In genomic region chr3:168187233-168187632, GRCh38 we compare ENCODE assay signal across 2 cellular contexts.
TF ChIP-seq lines count a peak whose summit lies in the region.

No MANE protein-coding gene starts in this region.

TF ChIP-seq in K562, 482 proteins besides CTCF, POLR2A, EP300 and RAD21:
- no peak for TF ChIP-seq NR2C2 (CRISPR knock-in tag; IDR thresholded peaks at IDR 0.05)
- TF ChIP-seq NR2C2 (tag; IDR thresholded peaks at IDR 0.05) = 0 out of 2 replicates have a peak, but pooled peaks have one; percentile 22
- TF ChIP-seq ETV1 (tag; conservative IDR thresholded peaks at IDR 0.05; ENCODE audit: low read depth) = no peak

TF ChIP-seq in HepG2, 621 proteins besides CTCF, POLR2A, EP300 and RAD21:
- no peak for TF ChIP-seq PHF20 (CRISPR knock-in tag; IDR thresholded peaks at IDR 0.05)
- TF ChIP-seq, protein P1, sequence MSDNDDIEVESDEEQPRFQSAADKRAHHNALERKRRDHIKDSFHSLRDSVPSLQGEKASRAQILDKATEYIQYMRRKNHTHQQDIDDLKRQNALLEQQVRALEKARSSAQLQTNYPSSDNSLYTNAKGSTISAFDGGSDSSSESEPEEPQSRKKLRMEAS (IDR thresholded peaks at IDR 0.05) = no peak
- TF ChIP-seq STAG1 (CRISPR knock-in tag; IDR thresholded peaks at IDR 0.05) = no peak
- no peak for TF ChIP-seq RCOR2 (CRISPR knock-in tag; IDR thresholded peaks at IDR 0.05)
- TF ChIP-seq JARID2 (CRISPR knock-in tag; IDR thresholded peaks at IDR 0.05; ENCODE audit: insufficient replicate concordance) = no peak
- no peak for TF ChIP-seq SATB2 (CRISPR knock-in tag; IDR thresholded peaks at IDR 0.05)
- TF ChIP-seq ZNF512 (CRISPR knock-in tag; IDR thresholded peaks at IDR 0.05) = no peak
- TF ChIP-seq FOXC1 (CRISPR knock-in tag; IDR thresholded peaks at IDR 0.05; ENCODE audit: borderline replicate concordance) = no peak
- TF ChIP-seq, protein P2, sequence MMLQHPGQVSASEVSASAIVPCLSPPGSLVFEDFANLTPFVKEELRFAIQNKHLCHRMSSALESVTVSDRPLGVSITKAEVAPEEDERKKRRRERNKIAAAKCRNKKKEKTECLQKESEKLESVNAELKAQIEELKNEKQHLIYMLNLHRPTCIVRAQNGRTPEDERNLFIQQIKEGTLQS (CRISPR knock-in tag; IDR thresholded peaks at IDR 0.05) = no peak
- TF ChIP-seq ZKSCAN5 (CRISPR knock-in tag; IDR thresholded peaks at IDR 0.05) = no peak
- TF ChIP-seq KIAA2018 (CRISPR knock-in tag; IDR thresholded peaks at IDR 0.05; ENCODE audit: borderline replicate concordance) = no peak
- TF ChIP-seq, protein P3, sequence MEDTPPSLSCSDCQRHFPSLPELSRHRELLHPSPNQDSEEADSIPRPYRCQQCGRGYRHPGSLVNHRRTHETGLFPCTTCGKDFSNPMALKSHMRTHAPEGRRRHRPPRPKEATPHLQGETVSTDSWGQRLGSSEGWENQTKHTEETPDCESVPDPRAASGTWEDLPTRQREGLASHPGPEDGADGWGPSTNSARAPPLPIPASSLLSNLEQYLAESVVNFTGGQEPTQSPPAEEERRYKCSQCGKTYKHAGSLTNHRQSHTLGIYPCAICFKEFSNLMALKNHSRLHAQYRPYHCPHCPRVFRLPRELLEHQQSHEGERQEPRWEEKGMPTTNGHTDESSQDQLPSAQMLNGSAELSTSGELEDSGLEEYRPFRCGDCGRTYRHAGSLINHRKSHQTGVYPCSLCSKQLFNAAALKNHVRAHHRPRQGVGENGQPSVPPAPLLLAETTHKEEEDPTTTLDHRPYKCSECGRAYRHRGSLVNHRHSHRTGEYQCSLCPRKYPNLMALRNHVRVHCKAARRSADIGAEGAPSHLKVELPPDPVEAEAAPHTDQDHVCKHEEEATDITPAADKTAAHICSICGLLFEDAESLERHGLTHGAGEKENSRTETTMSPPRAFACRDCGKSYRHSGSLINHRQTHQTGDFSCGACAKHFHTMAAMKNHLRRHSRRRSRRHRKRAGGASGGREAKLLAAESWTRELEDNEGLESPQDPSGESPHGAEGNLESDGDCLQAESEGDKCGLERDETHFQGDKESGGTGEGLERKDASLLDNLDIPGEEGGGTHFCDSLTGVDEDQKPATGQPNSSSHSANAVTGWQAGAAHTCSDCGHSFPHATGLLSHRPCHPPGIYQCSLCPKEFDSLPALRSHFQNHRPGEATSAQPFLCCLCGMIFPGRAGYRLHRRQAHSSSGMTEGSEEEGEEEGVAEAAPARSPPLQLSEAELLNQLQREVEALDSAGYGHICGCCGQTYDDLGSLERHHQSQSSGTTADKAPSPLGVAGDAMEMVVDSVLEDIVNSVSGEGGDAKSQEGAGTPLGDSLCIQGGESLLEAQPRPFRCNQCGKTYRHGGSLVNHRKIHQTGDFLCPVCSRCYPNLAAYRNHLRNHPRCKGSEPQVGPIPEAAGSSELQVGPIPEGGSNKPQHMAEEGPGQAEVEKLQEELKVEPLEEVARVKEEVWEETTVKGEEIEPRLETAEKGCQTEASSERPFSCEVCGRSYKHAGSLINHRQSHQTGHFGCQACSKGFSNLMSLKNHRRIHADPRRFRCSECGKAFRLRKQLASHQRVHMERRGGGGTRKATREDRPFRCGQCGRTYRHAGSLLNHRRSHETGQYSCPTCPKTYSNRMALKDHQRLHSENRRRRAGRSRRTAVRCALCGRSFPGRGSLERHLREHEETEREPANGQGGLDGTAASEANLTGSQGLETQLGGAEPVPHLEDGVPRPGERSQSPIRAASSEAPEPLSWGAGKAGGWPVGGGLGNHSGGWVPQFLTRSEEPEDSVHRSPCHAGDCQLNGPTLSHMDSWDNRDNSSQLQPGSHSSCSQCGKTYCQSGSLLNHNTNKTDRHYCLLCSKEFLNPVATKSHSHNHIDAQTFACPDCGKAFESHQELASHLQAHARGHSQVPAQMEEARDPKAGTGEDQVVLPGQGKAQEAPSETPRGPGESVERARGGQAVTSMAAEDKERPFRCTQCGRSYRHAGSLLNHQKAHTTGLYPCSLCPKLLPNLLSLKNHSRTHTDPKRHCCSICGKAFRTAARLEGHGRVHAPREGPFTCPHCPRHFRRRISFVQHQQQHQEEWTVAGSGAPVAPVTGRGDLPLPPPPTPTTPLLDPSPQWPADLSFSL (CRISPR knock-in tag; IDR thresholded peaks at IDR 0.05) = no peak
- no peak for TF ChIP-seq ZNF350 (CRISPR knock-in tag; IDR thresholded peaks at IDR 0.05; ENCODE audit: borderline replicate concordance, low read depth)
- TF ChIP-seq ZSCAN30 (CRISPR knock-in tag; IDR thresholded peaks at IDR 0.05) = no peak
- no peak for TF ChIP-seq TEF (CRISPR knock-in tag; IDR thresholded peaks at IDR 0.05)
- no peak for TF ChIP-seq MEF2D (CRISPR knock-in tag; IDR thresholded peaks at IDR 0.05)
- TF ChIP-seq ZNF367 (CRISPR knock-in tag; IDR thresholded peaks at IDR 0.05; ENCODE audit: borderline replicate concordance) = no peak
- TF ChIP-seq, protein P4, sequence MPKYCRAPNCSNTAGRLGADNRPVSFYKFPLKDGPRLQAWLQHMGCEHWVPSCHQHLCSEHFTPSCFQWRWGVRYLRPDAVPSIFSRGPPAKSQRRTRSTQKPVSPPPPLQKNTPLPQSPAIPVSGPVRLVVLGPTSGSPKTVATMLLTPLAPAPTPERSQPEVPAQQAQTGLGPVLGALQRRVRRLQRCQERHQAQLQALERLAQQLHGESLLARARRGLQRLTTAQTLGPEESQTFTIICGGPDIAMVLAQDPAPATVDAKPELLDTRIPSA (CRISPR knock-in tag; IDR thresholded peaks at IDR 0.05; ENCODE audit: borderline replicate concordance) = no peak
- TF ChIP-seq PITX1 (CRISPR knock-in tag; IDR thresholded peaks at IDR 0.05) = no peak
- no peak for TF ChIP-seq SP5 (CRISPR knock-in tag; IDR thresholded peaks at IDR 0.05; ENCODE audit: borderline replicate concordance, low read depth)
